Comparison of ENCODE assay signal across 20 cellular contexts in the genomic region with DNA sequence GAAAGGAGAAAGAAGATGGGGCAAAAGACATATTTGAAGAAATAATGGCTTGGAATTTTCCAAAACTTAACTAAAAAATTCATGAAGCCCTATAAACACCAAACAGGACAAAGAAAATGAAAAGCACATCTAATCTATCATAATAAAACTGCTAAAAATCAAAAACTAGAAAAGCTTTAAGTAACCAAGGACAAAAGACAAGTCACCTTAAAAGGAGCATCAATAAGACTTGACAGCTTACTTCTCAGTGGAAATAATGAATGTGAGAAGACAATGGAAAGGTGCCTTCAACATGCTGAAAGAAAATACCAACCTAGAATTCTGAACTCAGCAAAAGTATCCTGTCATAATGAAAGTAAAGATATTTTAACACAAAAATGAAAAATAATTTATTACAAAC.
"Had no signal": no experiment of that assay in that cellular context is flagged by ENCODE, and none has a peak within 500 bp of the region (broad histone marks: within the 10 kb centered on the region; RNA-seq: fewer than 3 reads in every experiment).

No MANE protein-coding gene starts in this region.

- H3K4me1 ChIP-seq: ascending aorta, gastrocnemius medialis, left lung, parathyroid adenoma had no signal

- H3K36me3 ChIP-seq: ascending aorta, gastrocnemius medialis, left lung had no signal

- H3K4me3 ChIP-seq: ascending aorta, coronary artery, gastrocnemius medialis, left lung, smooth muscle cell had no signal

- ATAC-seq: activated naive CD8-positive, alpha-beta T cell treated with anti-CD3 and anti-CD28 coated beads, Interleukin-2, amount 50 U/mL, for 24 hours; gastrocnemius medialis; left lung; sciatic nerve; stimulated activated naive CD8-positive, alpha-beta T cell treated with anti-CD3 and anti-CD28 coated beads, Interleukin-15, amount 100 ng/mL, for 72 hours had no signal

- H3K27ac ChIP-seq: ascending aorta, coronary artery, gastrocnemius medialis, left lung, parathyroid adenoma had no signal

- DNase-seq: activated CD4-positive, alpha-beta T cell treated with anti-CD3 and anti-CD28 coated beads, Interleukin-2, amount 50 U/mL, for 1 hour; activated CD4-positive, CD25-positive, alpha-beta regulatory T cell treated with anti-CD3 and anti-CD28 coated beads, Interleukin-2, amount 50 U/mL, for 72 hours; activated CD8-positive, alpha-beta memory T cell treated with anti-CD3 and anti-CD28 coated beads for 24 hours; activated CD8-positive, alpha-beta memory T cell treated with anti-CD3 and anti-CD28 coated beads, Interleukin-2, amount 50 U/mL, for 48 hours; activated effector memory CD4-positive, alpha-beta T cell treated with Interleukin-2 at 50 U/mL for 16 hours; activated naive CD4-positive, alpha-beta T cell treated with anti-CD3 and anti-CD28 coated beads, Interleukin-2, amount 10 ng/mL, durations not matched to agents 7 days and 5 days; activated naive CD8-positive, alpha-beta T cell treated with anti-CD3 and anti-CD28 coated beads, Interleukin-2, amount 50 U/mL, for 24 hours; activated T-cell treated with anti-CD3 and anti-CD28 coated beads, Interleukin-2, amount 50 U/mL, for 48 hours; effector CD4-positive, alpha-beta T cell; gastrocnemius medialis; head of caudate nucleus; left lung; midbrain; stimulated activated CD4-positive, alpha-beta T cell treated with anti-CD3 and anti-CD28 coated beads, Interleukin-4, amount 100 ng/mL, for 1 hour; stimulated activated naive CD8-positive, alpha-beta T cell treated with anti-CD3 and anti-CD28 coated beads, Interleukin-15, amount 100 ng/mL, for 72 hours had no signal
